8 cellular contexts compared by ENCODE assay signal in genomic region chr10:50659865-50660730, GRCh38. TPM values are rescaled to one million over a fixed set of nuclear protein-coding genes. Genes with fewer than 3 reads are reported as not detected.
DNase-seq lines count a peak whose midpoint lies in the region; ATAC-seq and TF ChIP-seq lines count a peak whose summit lies in the region.
"Not testable (repeated sequence)": the region's sequence is repeated elsewhere in the genome, so short reads cannot be mapped to it uniquely, and the experiment has no call there.

No MANE protein-coding gene starts in this region.

- H3K4me3 Mint-ChIP-seq in central memory CD8-positive, alpha-beta T cell: peak overlapping the region; percentile 79

- not testable (repeated sequence) for H3K9me3 Mint-ChIP-seq in central memory CD8-positive, alpha-beta T cell

- H3K27ac ChIP-seq in lung (ENCODE audit: low read depth in 1 of 2, low read length in 1 of 2): not testable (repeated sequence)

- not testable (repeated sequence) for H3K36me3 ChIP-seq in lung (ENCODE audit: control insufficient read depth in 2 of 2, insufficient read depth in 2 of 2, low read length in 2 of 2)

- H3K4me1 ChIP-seq in lung (ENCODE audit: control insufficient read depth in 2 of 2, insufficient read depth in 2 of 2, low read length in 2 of 2): not testable (repeated sequence)

- H3K9me3 ChIP-seq in lung (ENCODE audit: control insufficient read depth in 2 of 2, insufficient read depth in 1 of 2, low read length in 1 of 2): not testable (repeated sequence)

- peak; percentile 65 for DNase-seq in EL
- peak; percentile 41 for DNase-seq in GM20000 (ENCODE audit: low spot score)
- DNase-seq in NCI-H510A (lab: John Stamatoyannopoulos, UW): peak; percentile 18
- DNase-seq in activated CD4-positive, alpha-beta T cell treated with anti-CD3 and anti-CD28 coated beads for 48 hours: peak; percentile 59
- DNase-seq in central memory CD8-positive, alpha-beta T cell (ENCODE audit: low spot score in 2 of 2): not testable (repeated sequence)
- peak; percentile 41 for DNase-seq in lung (ENCODE audit: low spot score)
- peak in 5 of 6 experiments; percentile 16 to 51 (median 29) for DNase-seq in stimulated activated naive CD4-positive, alpha-beta T cell (lab: John Stamatoyannopoulos, UW)

- not testable (repeated sequence) for H3K4me1 Mint-ChIP-seq in central memory CD8-positive, alpha-beta T cell

- not testable (repeated sequence) for TF ChIP-seq CTCF in GM20000 (IDR thresholded peaks at IDR 0.05; ENCODE audit: extremely low read depth, missing control alignments)
- TF ChIP-seq CTCF in lung (IDR thresholded peaks at IDR 0.05; ENCODE audit: control extremely low read depth, extremely low read depth): peak; percentile 14

- H3K27me3 Mint-ChIP-seq in central memory CD8-positive, alpha-beta T cell: not testable (repeated sequence)

- ATAC-seq in HG03342 (IDR thresholded peaks at IDR 0.05; ENCODE audit: unreplicated experiment) (peak; percentile 99), lung (ENCODE audit: insufficient read depth, low FRiP score) (peak; percentile 31)
- ATAC-seq in central memory CD8-positive, alpha-beta T cell (replicated peaks; ENCODE audit: extremely low read depth, poor library complexity, severe bottlenecking): peak; percentile 88

- H3K36me3 Mint-ChIP-seq in central memory CD8-positive, alpha-beta T cell (ENCODE audit: insufficient read depth): not testable (repeated sequence)

- 47 to 53% methylated on average over 32 of the region's 32 CpGs for WGBS in lung, 2 donors

- H3K27ac Mint-ChIP-seq in central memory CD8-positive, alpha-beta T cell (ENCODE audit: low read depth): not testable (repeated sequence)

- H3K27me3 ChIP-seq in lung (ENCODE audit: control insufficient read depth, insufficient read depth): not testable (repeated sequence)

- peak overlapping the region; percentile 7 for H3K4me3 ChIP-seq in lung

RNA-seq across cellular contexts. Expression of gene SGMS1, which starts 36.3 kb away (rescaled TPM):
- total RNA-seq in lung: 100 to 1,000 TPM in 1 of 2 donors, 10 to 100 TPM in 1; 60.9 to 142 TPM
- polyA plus RNA-seq in lung: 10 to 100 TPM; 15.8 to 21.6 TPM

Comparison
In these comparisons a context has a peak if more than half of its experiments do, and no peak if none do; other contexts are left out.
1. ATAC-seq: peak in every context shown above with its lines; median percentile 99 in HG03342; 88 in central memory CD8-positive, alpha-beta T cell; 31 in lung.